ENCODE assay signal across 1 cellular context in the genomic region with DNA sequence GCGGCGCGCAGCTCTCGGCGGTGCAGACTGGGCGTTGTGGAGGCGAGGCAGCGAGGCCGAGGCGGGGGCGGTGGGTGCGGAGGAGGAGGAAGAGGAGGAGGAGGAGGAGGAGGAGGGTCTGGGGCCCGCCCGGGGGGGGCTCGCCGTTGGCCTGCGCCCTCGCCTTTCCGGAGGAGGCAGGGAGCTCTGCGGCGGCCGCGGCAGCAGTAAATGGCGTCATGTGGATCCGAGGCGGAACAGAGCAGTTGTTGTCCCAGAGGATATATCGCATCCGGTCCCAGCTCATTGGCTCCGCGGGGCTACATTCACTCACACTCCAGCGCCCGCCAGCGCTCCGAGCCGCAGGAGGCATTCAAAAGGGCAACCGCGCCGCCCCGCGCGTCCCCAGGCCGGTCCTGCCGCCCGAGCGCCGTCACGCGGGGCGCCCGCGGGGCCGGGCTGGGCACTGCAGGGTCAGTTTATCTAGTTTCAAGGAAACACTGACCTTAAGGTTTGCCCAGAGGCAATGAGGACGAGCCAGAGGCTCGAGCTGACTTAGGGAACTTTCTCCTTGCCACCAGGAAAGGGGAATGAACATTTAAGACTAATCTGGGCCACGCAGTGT.
TF ChIP-seq lines count a peak whose summit lies in the region.

A gene with protein sequence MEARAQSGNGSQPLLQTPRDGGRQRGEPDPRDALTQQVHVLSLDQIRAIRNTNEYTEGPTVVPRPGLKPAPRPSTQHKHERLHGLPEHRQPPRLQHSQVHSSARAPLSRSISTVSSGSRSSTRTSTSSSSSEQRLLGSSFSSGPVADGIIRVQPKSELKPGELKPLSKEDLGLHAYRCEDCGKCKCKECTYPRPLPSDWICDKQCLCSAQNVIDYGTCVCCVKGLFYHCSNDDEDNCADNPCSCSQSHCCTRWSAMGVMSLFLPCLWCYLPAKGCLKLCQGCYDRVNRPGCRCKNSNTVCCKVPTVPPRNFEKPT (minus strand): TSS at position 29 of the 604 bp plus-strand sequence. CDS start 3,421 bp downstream, outside the sequence.

TF ChIP-seq in SK-N-SH, 30 proteins besides CTCF, POLR2A, EP300 and RAD21 (continued from another document):
- TF ChIP-seq TEAD4 (IDR thresholded peaks at IDR 0.05; ENCODE audit: borderline replicate concordance, insufficient read depth) (peak; percentile 61; the same call in 1 of the 2 replicates), CHD2 (IDR thresholded peaks at IDR 0.05; ENCODE audit: low read length, partially characterized antibody) (peak; percentile 74), NFIC (IDR thresholded peaks at IDR 0.05; ENCODE audit: borderline replicate concordance) (peak; percentile 66), IRF3 (IDR thresholded peaks at IDR 0.05; ENCODE audit: low read depth, low read length) (no peak), MXI1 (IDR thresholded peaks at IDR 0.05; ENCODE audit: low read depth, low read length) (peak; percentile 49), JUND (IDR thresholded peaks at IDR 0.05) (0 out of 2 replicates have a peak, but pooled peaks have one; percentile 7), SMC3 (IDR thresholded peaks at IDR 0.05; ENCODE audit: low read depth, low read length) (peak; percentile 21; the same call in 1 of the 2 replicates), FOXM1 (IDR thresholded peaks at IDR 0.05; ENCODE audit: low read depth) (peak; percentile 69; the same call in 1 of the 2 replicates), RFX5 (IDR thresholded peaks at IDR 0.05; ENCODE audit: low read length) (peak; percentile 55; the same call in 1 of the 2 replicates), GATA2 (CRISPR knock-in tag; IDR thresholded peaks at IDR 0.05) (no peak), RXRA (IDR thresholded peaks at IDR 0.05; ENCODE audit: borderline replicate concordance, low read depth) (no peak), MEF2A (IDR thresholded peaks at IDR 0.05; ENCODE audit: borderline replicate concordance, low read depth) (0 out of 2 replicates have a peak, but pooled peaks have one; percentile 29), TCF12 (IDR thresholded peaks at IDR 0.05) (peak; percentile 62; the same call in 1 of the 2 replicates)
- TF ChIP-seq, protein P1, sequence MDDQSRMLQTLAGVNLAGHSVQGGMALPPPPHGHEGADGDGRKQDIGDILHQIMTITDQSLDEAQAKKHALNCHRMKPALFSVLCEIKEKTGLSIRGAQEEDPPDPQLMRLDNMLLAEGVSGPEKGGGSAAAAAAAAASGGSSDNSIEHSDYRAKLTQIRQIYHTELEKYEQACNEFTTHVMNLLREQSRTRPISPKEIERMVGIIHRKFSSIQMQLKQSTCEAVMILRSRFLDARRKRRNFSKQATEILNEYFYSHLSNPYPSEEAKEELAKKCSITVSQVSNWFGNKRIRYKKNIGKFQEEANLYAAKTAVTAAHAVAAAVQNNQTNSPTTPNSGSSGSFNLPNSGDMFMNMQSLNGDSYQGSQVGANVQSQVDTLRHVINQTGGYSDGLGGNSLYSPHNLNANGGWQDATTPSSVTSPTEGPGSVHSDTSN (IDR thresholded peaks at IDR 0.05), result peak; percentile 68
- TF ChIP-seq, protein P2, sequence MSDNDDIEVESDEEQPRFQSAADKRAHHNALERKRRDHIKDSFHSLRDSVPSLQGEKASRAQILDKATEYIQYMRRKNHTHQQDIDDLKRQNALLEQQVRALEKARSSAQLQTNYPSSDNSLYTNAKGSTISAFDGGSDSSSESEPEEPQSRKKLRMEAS (IDR thresholded peaks at IDR 0.05; ENCODE audit: low read depth), result peak; percentile 67; the same call in 1 of the 2 replicates
- TF ChIP-seq, protein P3, sequence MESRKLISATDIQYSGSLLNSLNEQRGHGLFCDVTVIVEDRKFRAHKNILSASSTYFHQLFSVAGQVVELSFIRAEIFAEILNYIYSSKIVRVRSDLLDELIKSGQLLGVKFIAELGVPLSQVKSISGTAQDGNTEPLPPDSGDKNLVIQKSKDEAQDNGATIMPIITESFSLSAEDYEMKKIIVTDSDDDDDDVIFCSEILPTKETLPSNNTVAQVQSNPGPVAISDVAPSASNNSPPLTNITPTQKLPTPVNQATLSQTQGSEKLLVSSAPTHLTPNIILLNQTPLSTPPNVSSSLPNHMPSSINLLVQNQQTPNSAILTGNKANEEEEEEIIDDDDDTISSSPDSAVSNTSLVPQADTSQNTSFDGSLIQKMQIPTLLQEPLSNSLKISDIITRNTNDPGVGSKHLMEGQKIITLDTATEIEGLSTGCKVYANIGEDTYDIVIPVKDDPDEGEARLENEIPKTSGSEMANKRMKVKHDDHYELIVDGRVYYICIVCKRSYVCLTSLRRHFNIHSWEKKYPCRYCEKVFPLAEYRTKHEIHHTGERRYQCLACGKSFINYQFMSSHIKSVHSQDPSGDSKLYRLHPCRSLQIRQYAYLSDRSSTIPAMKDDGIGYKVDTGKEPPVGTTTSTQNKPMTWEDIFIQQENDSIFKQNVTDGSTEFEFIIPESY (IDR thresholded peaks at IDR 0.05; ENCODE audit: borderline replicate concordance, low read depth), result peak; percentile 15; the same call in 1 of the 2 replicates
